In the genomic region with DNA sequence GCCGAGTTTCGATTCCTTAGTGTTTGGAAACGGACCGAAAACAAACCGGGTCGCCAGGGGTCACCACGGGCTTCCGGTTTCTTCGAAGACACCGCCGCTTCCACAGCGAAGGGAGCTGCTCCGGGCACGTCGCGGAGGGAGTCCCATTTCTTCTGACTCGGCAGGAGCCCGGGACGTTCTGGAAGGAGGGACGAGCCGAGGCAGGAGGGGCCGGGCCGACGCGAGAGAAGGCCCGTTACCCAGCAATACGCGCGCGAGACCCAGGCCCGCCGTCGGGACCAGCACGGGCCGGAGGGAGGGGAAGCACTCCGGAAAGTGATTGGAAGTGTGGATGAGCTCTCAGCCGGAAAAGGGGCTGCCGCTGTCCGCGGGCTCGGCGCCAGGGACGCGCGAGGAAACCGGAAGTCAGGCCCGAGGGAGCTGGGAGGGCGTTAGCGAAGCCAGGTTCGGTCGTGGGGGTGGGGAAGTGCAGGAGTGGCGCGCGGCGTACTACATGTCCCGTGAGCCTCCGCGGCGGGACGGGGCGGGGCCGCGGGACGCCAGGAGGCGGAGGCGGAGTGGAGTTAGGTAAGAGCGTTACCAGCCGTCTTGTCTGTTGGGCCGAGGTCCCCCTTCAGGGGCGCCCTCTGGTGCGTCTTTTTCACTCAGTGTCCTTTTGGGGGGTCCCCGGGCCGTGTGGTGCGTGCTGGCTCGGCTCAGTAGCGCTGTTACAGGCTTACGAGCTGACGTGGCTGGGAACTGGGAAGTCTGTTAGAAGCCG, we compare ENCODE assay signal across 8 cellular contexts. TPM values are rescaled to one million over a fixed set of nuclear protein-coding genes. Genes with fewer than 3 reads are reported as not detected.
A peak's percentile ranks its signal among the peaks of the same experiment; 100 is the strongest.
DNase-seq lines count a peak whose midpoint lies in the region; ATAC-seq and TF ChIP-seq lines count a peak whose summit lies in the region.

A gene with protein sequence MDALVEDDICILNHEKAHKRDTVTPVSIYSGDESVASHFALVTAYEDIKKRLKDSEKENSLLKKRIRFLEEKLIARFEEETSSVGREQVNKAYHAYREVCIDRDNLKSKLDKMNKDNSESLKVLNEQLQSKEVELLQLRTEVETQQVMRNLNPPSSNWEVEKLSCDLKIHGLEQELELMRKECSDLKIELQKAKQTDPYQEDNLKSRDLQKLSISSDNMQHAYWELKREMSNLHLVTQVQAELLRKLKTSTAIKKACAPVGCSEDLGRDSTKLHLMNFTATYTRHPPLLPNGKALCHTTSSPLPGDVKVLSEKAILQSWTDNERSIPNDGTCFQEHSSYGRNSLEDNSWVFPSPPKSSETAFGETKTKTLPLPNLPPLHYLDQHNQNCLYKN (minus strand): TSS at position 188 of the 760 bp plus-strand sequence. CDS start 8,207 bp downstream, outside the sequence.
A gene with protein sequence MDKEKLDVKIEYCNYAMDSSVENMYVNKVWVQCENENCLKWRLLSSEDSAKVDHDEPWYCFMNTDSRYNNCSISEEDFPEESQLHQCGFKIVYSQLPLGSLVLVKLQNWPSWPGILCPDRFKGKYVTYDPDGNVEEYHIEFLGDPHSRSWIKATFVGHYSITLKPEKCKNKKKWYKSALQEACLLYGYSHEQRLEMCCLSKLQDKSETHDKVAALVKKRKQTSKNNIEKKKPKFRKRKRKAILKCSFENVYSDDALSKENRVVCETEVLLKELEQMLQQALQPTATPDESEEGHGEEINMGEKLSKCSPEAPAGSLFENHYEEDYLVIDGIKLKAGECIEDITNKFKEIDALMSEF (plus strand): TSS at position 85 of the 760 bp plus-strand sequence. CDS start 64,348 bp downstream, outside the sequence.

- TF ChIP-seq RAD21 in SK-N-SH (IDR thresholded peaks at IDR 0.05; ENCODE audit: low read length): no peak

- peak within 1 kb of the TSS; percentile 97 for H3K9ac ChIP-seq in SK-N-SH

- WGBS in SK-N-SH (ENCODE audit: low lambda C conversion rate): 2% methylated on average over 13 of the region's 79 CpGs
- WGBS in thyroid gland, 2 donors: 0% methylated on average over 12 to 46 of the region's 79 CpGs

- H3K27ac ChIP-seq in SK-N-SH (ENCODE audit: low read depth in 2 of 2, low read length in 1 of 2): peak within 1 kb of the TSS; percentile 97 to 99
- H3K27ac ChIP-seq in thyroid gland: peak within 1 kb of the TSS; percentile 80 to 99 (median 98)

- ATAC-seq in HG02588 (IDR thresholded peaks at IDR 0.05; ENCODE audit: unreplicated experiment): peak; percentile 90

- H3K79me2 ChIP-seq in SK-N-SH (ENCODE audit: insufficient read depth): peaks cover 62% of the 10 kb centered on the region

- POLR2A ChIA-PET in SK-N-SH (lab: Yijun Ruan, JAX): interaction anchor here (0.9 kb wide), 1 partner anchor 796 kb away, joined by 3 read pairs; no protein-coding TSS in a partner anchor

- CTCF ChIA-PET in SK-N-SH (lab: Yijun Ruan, JAX): interaction anchor here (0.9 to 2.9 kb wide), 8 partner anchors 10 to 1849 kb away, joined by 3 to 11 read pairs (median 3); no protein-coding TSS in a partner anchor

- peak; percentile 22 for TF ChIP-seq CTCF in GM10266 (IDR thresholded peaks at IDR 0.05; ENCODE audit: control insufficient read depth, insufficient read depth, low read depth, missing control alignments)
- TF ChIP-seq CTCF in SK-N-SH (IDR thresholded peaks at IDR 0.05): peak; percentile 34; the same call in 1 of the 2 replicates
- TF ChIP-seq CTCF in glutamatergic neuron (IDR thresholded peaks at IDR 0.05; ENCODE audit: partially characterized antibody, unreplicated experiment): no peak
- TF ChIP-seq CTCF in osteocyte (IDR thresholded peaks at IDR 0.05): peak; percentile 26
- TF ChIP-seq CTCF in thyroid gland (IDR thresholded peaks at IDR 0.05): peak in 1 of 6 experiments; percentile 15

- peak in 1 of 2 donors; percentile 84 for TF ChIP-seq POLR2A in thyroid gland (IDR thresholded peaks at IDR 0.05)

- H3K4me3 Mint-ChIP-seq in activated naive CD8-positive, alpha-beta T cell: peak within 1 kb of the TSS; percentile 92
- H3K4me3 Mint-ChIP-seq in glutamatergic neuron (ENCODE audit: unreplicated experiment): peak within 1 kb of the TSS; percentile 96
- H3K4me3 Mint-ChIP-seq in osteocyte (ENCODE audit: unreplicated experiment): peak within 1 kb of the TSS; percentile 99

- no peaks in the 10 kb centered on the region for H3K27me3 Mint-ChIP-seq in activated naive CD8-positive, alpha-beta T cell
- H3K27me3 Mint-ChIP-seq in glutamatergic neuron (ENCODE audit: unreplicated experiment) (no peaks in the 10 kb centered on the region), osteocyte (ENCODE audit: unreplicated experiment) (no peaks in the 10 kb centered on the region)

- peaks cover 4% of the 10 kb centered on the region for H3K9me3 Mint-ChIP-seq in activated naive CD8-positive, alpha-beta T cell (ENCODE audit: low read depth)
- H3K9me3 Mint-ChIP-seq in glutamatergic neuron (ENCODE audit: unreplicated experiment) (peaks cover 4% of the 10 kb centered on the region), osteocyte (ENCODE audit: unreplicated experiment) (peaks cover 14% of the 10 kb centered on the region)

- peak; percentile 80 for DNase-seq in GM10266 (ENCODE audit: extremely low spot score)
- peak; percentile 94 for DNase-seq in NCI-H1048 (lab: John Stamatoyannopoulos, UW)
- DNase-seq in SK-N-SH: peak; percentile 91
- peak; percentile 95 for DNase-seq in glutamatergic neuron
- DNase-seq in osteocyte (ENCODE audit: extremely low spot score, unreplicated experiment): peak; percentile 98
- DNase-seq in thyroid gland: peak; percentile 97

- H3K4me3 ChIP-seq in SK-N-SH (ENCODE audit: low read depth in 2 of 2, low read length in 1 of 2): peak within 1 kb of the TSS; percentile 88 to 93
- peak within 1 kb of the TSS; percentile 55 to 94 (median 65) for H3K4me3 ChIP-seq in thyroid gland (replicated peaks in 1 of 3)

- H3K27ac Mint-ChIP-seq in activated naive CD8-positive, alpha-beta T cell: peak within 1 kb of the TSS; percentile 87
- H3K27ac Mint-ChIP-seq in glutamatergic neuron (ENCODE audit: unreplicated experiment): peak within 1 kb of the TSS; percentile 97
- peak within 1 kb of the TSS; percentile 100 for H3K27ac Mint-ChIP-seq in osteocyte (ENCODE audit: unreplicated experiment)

- H3F3A ChIP-seq in SK-N-SH (replicated peaks; ENCODE audit: insufficient read depth): peaks cover 4% of the 10 kb centered on the region

- peak within 1 kb of the TSS; percentile 86 for H2AFZ ChIP-seq in SK-N-SH (ENCODE audit: low read depth)

- TF ChIP-seq EP300 in SK-N-SH (IDR thresholded peaks at IDR 0.05; ENCODE audit: borderline replicate concordance in 1 of 2, low read depth in 1 of 2, low read length in 1 of 2): no peak

- H3K27me3 ChIP-seq in SK-N-SH (ENCODE audit: insufficient read depth) (no peaks in the 10 kb centered on the region), thyroid gland (no peaks in the 10 kb centered on the region)

- H3K4me1 ChIP-seq in SK-N-SH (ENCODE audit: control insufficient read depth in 1 of 2, insufficient read depth in 2 of 2, low read depth in 1 of 2, low read length in 1 of 2): peaks cover 6 to 26% of the 10 kb centered on the region in 2 experiments; a peak in 2 of 4 replicates
- H3K4me1 ChIP-seq in thyroid gland: peaks cover 22 to 25% of the 10 kb centered on the region in 2 donors

- peaks cover 46% of the 10 kb centered on the region for H3K4me1 Mint-ChIP-seq in activated naive CD8-positive, alpha-beta T cell (ENCODE audit: low read depth)
- peaks cover 6% of the 10 kb centered on the region for H3K4me1 Mint-ChIP-seq in glutamatergic neuron (ENCODE audit: low read depth, unreplicated experiment)
- H3K4me1 Mint-ChIP-seq in osteocyte (ENCODE audit: unreplicated experiment): peaks cover 38% of the 10 kb centered on the region

- peaks cover 12% of the 10 kb centered on the region for H3K36me3 Mint-ChIP-seq in activated naive CD8-positive, alpha-beta T cell
- H3K36me3 Mint-ChIP-seq in glutamatergic neuron (ENCODE audit: unreplicated experiment) (no peaks in the 10 kb centered on the region), osteocyte (ENCODE audit: unreplicated experiment) (peaks cover 9% of the 10 kb centered on the region)

- H3K9me2 ChIP-seq in SK-N-SH: no peaks in the 10 kb centered on the region

- H3K9me3 ChIP-seq in SK-N-SH: no peaks in the 10 kb centered on the region
- no peaks in the 10 kb centered on the region for H3K9me3 ChIP-seq in thyroid gland

- peak within 1 kb of the TSS; percentile 76 for H3K4me2 ChIP-seq in SK-N-SH

- intact Hi-C loops in thyroid gland (cut with DNase I): no loop called here

- H3K36me3 ChIP-seq in SK-N-SH (replicated peaks in 1 of 2; ENCODE audit: control insufficient read depth in 1 of 2, insufficient read depth in 2 of 2, low read length in 1 of 2) (peaks cover 2 to 4% of the 10 kb centered on the region in 2 experiments), thyroid gland (no peaks in the 10 kb centered on the region)

- no peaks in the 10 kb centered on the region; the same call in 1 of the 2 replicates for H4K20me1 ChIP-seq in SK-N-SH (ENCODE audit: insufficient read depth)

TF ChIP-seq in SK-N-SH, 30 proteins besides CTCF, POLR2A, EP300 and RAD21 (continues in another document):
- TF ChIP-seq, protein P1, sequence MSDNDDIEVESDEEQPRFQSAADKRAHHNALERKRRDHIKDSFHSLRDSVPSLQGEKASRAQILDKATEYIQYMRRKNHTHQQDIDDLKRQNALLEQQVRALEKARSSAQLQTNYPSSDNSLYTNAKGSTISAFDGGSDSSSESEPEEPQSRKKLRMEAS (IDR thresholded peaks at IDR 0.05; ENCODE audit: low read depth): peak; percentile 81
- peak; percentile 12; the same call in 1 of the 2 replicates for TF ChIP-seq YY1 (IDR thresholded peaks at IDR 0.05; ENCODE audit: low read depth)

RNA-seq across cellular contexts. Expression of the first gene that starts in this region (rescaled TPM):
- 27.3 and 32.7 TPM in 2 replicates for polyA plus RNA-seq in SK-N-SH (2012; rRNA removed)
- 38.9 and 50.7 TPM in 2 replicates for polyA plus RNA-seq in SK-N-SH (2012; cell fraction: cytosol; rRNA removed)
- 12.3 and 46.2 TPM in 2 replicates for polyA plus RNA-seq in SK-N-SH (2012; cell fraction: nucleus; rRNA removed)
- total RNA-seq in glutamatergic neuron (ENCODE audit: unreplicated experiment) (54.4 TPM), osteocyte (66.4 and 79.2 TPM in 2 replicates), thyroid gland (10 to 100 TPM; 55.9 to 75.3 (median 60.5) TPM)

RNA-seq across cellular contexts. Expression of the second gene that starts in this region (rescaled TPM):
- polyA plus RNA-seq in SK-N-SH (2012; rRNA removed): 0.13 and 0.15 TPM in 2 replicates
- 0.28 and 0.40 TPM in 2 replicates for polyA plus RNA-seq in SK-N-SH (2012; cell fraction: cytosol; rRNA removed)
- 0.11 and 0.12 TPM in 2 replicates for polyA plus RNA-seq in SK-N-SH (2012; cell fraction: nucleus; rRNA removed)
- total RNA-seq in glutamatergic neuron (ENCODE audit: unreplicated experiment) (0.49 TPM), osteocyte (1.2 and 1.9 TPM in 2 replicates), thyroid gland (1 to 10 TPM in 2 of 4 donors, under 1 TPM in 1, not detected in 1; 0.49 to 2.6 (median 1.1) TPM)

Comparison
In these comparisons a context has a peak if more than half of its experiments do, and no peak if none do; other contexts are left out.
1. Peak in every context shown above with its lines: DNase-seq, ATAC-seq, H3K4me3 ChIP-seq and H3K27ac ChIP-seq.